19 cellular contexts compared by ENCODE assay signal in the genomic region with DNA sequence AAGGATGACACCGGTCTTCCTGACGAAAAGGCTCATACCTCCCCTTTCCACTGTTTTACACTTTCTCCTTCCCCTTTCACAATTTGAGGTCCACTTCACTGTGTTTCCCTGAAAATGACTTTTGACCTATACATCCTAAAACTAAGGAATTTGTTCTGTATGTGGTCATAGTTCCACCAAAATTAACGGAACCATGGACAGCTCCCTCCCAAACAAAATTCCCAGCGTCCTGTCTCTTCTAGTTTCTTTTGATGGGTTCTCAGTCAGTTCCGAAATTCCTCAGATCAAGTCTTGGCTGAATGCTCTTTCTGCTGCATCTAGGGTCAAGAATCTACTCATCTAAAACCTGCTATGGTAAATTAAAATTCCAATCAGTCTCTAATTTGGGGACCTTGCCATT.
"Had no signal": no experiment of that assay in that cellular context is flagged by ENCODE, and none has a peak within 500 bp of the region (broad histone marks: within the 10 kb centered on the region; RNA-seq: fewer than 3 reads in every experiment).

No MANE protein-coding gene starts in this region.

- H3K4me1 ChIP-seq: body of pancreas, gastrocnemius medialis, heart right ventricle, right lobe of liver had no signal

- H3K27me3 ChIP-seq: body of pancreas, gastrocnemius medialis, heart right ventricle, right lobe of liver had no signal

- H3K27ac ChIP-seq: body of pancreas, gastrocnemius medialis, heart right ventricle, right lobe of liver had no signal

- DNase-seq: activated CD4-positive, alpha-beta T cell treated with anti-CD3 and anti-CD28 coated beads, Interleukin-2, amount 10 ng/mL, durations not matched to agents 24 days and 14 days; activated CD4-positive, CD25-positive, alpha-beta regulatory T cell; activated CD8-positive, alpha-beta memory T cell treated with anti-CD3 and anti-CD28 coated beads, Interleukin-2, amount 50 U/mL, for 48 hours; activated gamma-delta T cell; activated T-cell treated with anti-CD3 and anti-CD28 coated beads, Interleukin-2, amount 50 U/mL, for 72 hours; amniotic stem cell; body of pancreas; cortex of kidney; effector CD8-positive, alpha-beta T cell; gastrocnemius medialis; heart right ventricle; kidney; left ventricle myocardium superior; right lobe of liver; stimulated activated CD4-positive, alpha-beta T cell treated with anti-CD3 and anti-CD28 coated beads, Interleukin-4, amount 100 ng/mL, for 4 hours; stimulated activated CD8-positive, alpha-beta memory T cell treated with anti-CD3 and anti-CD28 coated beads, Interleukin-4, amount 100 ng/mL, for 48 hours; stimulated activated naive CD4-positive, alpha-beta T cell treated with Interleukin-2 at 50 U/mL for 16 hours had no signal

- H3K36me3 ChIP-seq: gastrocnemius medialis, heart right ventricle, right lobe of liver had no signal

- H3K9me3 ChIP-seq: body of pancreas, gastrocnemius medialis, right lobe of liver had no signal

- H3K4me3 ChIP-seq: body of pancreas, gastrocnemius medialis, heart right ventricle, right lobe of liver, smooth muscle cell had no signal

- ATAC-seq: activated naive CD4-positive, alpha-beta T cell treated with anti-CD3 and anti-CD28 coated beads, Interleukin-2, amount 50 U/mL, for 72 hours; activated T-cell treated with anti-CD3 and anti-CD28 coated beads, Interleukin-2, amount 50 U/mL, for 72 hours; body of pancreas; gastrocnemius medialis; heart right ventricle; left ventricle myocardium superior; right lobe of liver had no signal
